8 cellular contexts compared by ENCODE assay signal in genomic region chr3:179450321-179450720, GRCh38. TPM values are rescaled to one million over a fixed set of nuclear protein-coding genes. Genes with fewer than 3 reads are reported as not detected.
DNase-seq lines count a peak whose midpoint lies in the region; ATAC-seq and TF ChIP-seq lines count a peak whose summit lies in the region.

No MANE protein-coding gene starts in this region.

- in situ Hi-C loops in SK-MEL-5 (cut with HindIII; ENCODE audit: low pct_unique_long_range_greater_than_20kb, low sequenced_read_pairs), result no loop called here

- TF ChIP-seq CTCF in fibroblast of villous mesenchyme (IDR thresholded peaks at IDR 0.05; ENCODE audit: insufficient read depth, low read depth, low read length) (no peak), spleen (IDR thresholded peaks at IDR 0.05 in 8 of 11, conservative IDR thresholded peaks at IDR 0.05 in 3 of 11) (no peak)

- DNase-seq in T-helper 1 cell (no peak), SK-MEL-5 (ENCODE audit: low read depth, low spot score) (peak; percentile 9), fibroblast of villous mesenchyme (ENCODE audit: low read depth) (peak; percentile 48), spleen (no peak), AG08395 (ENCODE audit: low spot score) (no peak), GM19240 (ENCODE audit: insufficient read length, low spot score) (no peak)

- H3K4me1 ChIP-seq in spleen, result peaks cover 5 to 64% (median 37%) of the 10 kb centered on the region in 6 donors

- H3K4me3 Mint-ChIP-seq in T-helper 1 cell treated with Interleukin-12 subunit alpha and Interleukin-12 subunit beta and Interleukin-4 antibody, amounts not matched to agents 30 μg/mL and 1 μg/mL, for 36 hours, result peak overlapping the region; percentile 91

- no peak for ATAC-seq in HG02885 (IDR thresholded peaks at IDR 0.05; ENCODE audit: poor library complexity, unreplicated experiment)

- peaks cover 70% of the 10 kb centered on the region for H3K27me3 Mint-ChIP-seq in T-helper 1 cell treated with Interleukin-12 subunit alpha and Interleukin-12 subunit beta and Interleukin-4 antibody, amounts not matched to agents 30 μg/mL and 1 μg/mL, for 36 hours (ENCODE audit: low read depth)

- H3K9me3 ChIP-seq in spleen, result no peaks in the 10 kb centered on the region

- H3K27ac ChIP-seq in spleen, result peak overlapping the region in 7 of 8 donors; percentile 94 to 98 (median 97)

- H3K36me3 ChIP-seq in spleen, result no peaks in the 10 kb centered on the region

- peaks cover 0 to 19% (median 0%) of the 10 kb centered on the region in 7 donors for H3K27me3 ChIP-seq in spleen (replicated peaks in 1 of 7)

- no peaks in the 10 kb centered on the region for H3K9me3 Mint-ChIP-seq in T-helper 1 cell treated with Interleukin-12 subunit alpha and Interleukin-12 subunit beta and Interleukin-4 antibody, amounts not matched to agents 30 μg/mL and 1 μg/mL, for 36 hours

- H3K4me3 ChIP-seq in fibroblast of villous mesenchyme (ENCODE audit: low read depth, low read length), result peak overlapping the region; percentile 92
- H3K4me3 ChIP-seq in spleen, result peak overlapping the region; percentile 52 to 87 (median 70)

- TF ChIP-seq POLR2A in spleen (IDR thresholded peaks at IDR 0.05), result no peak

- WGBS in spleen, 5 donors, result 2 to 11% (median 5%) methylated on average over 10 of the region's 10 CpGs

- peaks cover 32% of the 10 kb centered on the region for H3K4me1 Mint-ChIP-seq in T-helper 1 cell treated with Interleukin-12 subunit alpha and Interleukin-12 subunit beta and Interleukin-4 antibody, amounts not matched to agents 30 μg/mL and 1 μg/mL, for 36 hours (ENCODE audit: low read depth)

- peak overlapping the region; percentile 85 for H3K27ac Mint-ChIP-seq in T-helper 1 cell treated with Interleukin-12 subunit alpha and Interleukin-12 subunit beta and Interleukin-4 antibody, amounts not matched to agents 30 μg/mL and 1 μg/mL, for 36 hours

- H3K36me3 Mint-ChIP-seq in T-helper 1 cell treated with Interleukin-12 subunit alpha and Interleukin-12 subunit beta and Interleukin-4 antibody, amounts not matched to agents 30 μg/mL and 1 μg/mL, for 36 hours (ENCODE audit: low read depth), result peaks cover 5% of the 10 kb centered on the region

- intact Hi-C loops in spleen (cut with DNase I; ENCODE audit: low total_unique reads), result no loop called here

RNA-seq across cellular contexts. Expression of gene GNB4, which starts 0.9 kb away (rescaled TPM):
- total RNA-seq in SK-MEL-5 (2014; rRNA removed; shearing (Covaris generic)), result 44.3 and 46.7 TPM in 2 replicates
- 30.0 and 36.4 TPM in 2 replicates for polyA plus RNA-seq in SK-MEL-5 (2015; cell fraction: cytosol; rRNA removed)
- 10.7 and 11.9 TPM in 2 replicates for polyA plus RNA-seq in SK-MEL-5 (2015; cell fraction: nucleus; rRNA removed)
- total RNA-seq in fibroblast of villous mesenchyme (71.5 and 87.2 TPM in 2 replicates), spleen (10 to 100 TPM; 29.8 to 47.5 (median 42.7) TPM)
- 10 to 100 TPM in 1 of 3 donors, 1 to 10 TPM in 2; 5.5 to 12.2 (median 8.9) TPM for polyA plus RNA-seq in spleen

Comparison
In these comparisons a context has a peak if more than half of its experiments do, and no peak if none do; other contexts are left out.
1. DNase-seq: peak in SK-MEL-5 (single experiment) and fibroblast of villous mesenchyme (single experiment); none in T-helper 1 cell (0 of 5), spleen (single experiment), AG08395 (single experiment) and GM19240 (single experiment).